8 cellular contexts compared by ENCODE assay signal in genomic region chr6:32175711-32176475, GRCh38. TPM values are rescaled to one million over a fixed set of nuclear protein-coding genes. Genes with fewer than 3 reads are reported as not detected.
DNase-seq lines count a peak whose midpoint lies in the region; ATAC-seq, FAIRE-seq and TF ChIP-seq lines count a peak whose summit lies in the region.

A gene with protein sequence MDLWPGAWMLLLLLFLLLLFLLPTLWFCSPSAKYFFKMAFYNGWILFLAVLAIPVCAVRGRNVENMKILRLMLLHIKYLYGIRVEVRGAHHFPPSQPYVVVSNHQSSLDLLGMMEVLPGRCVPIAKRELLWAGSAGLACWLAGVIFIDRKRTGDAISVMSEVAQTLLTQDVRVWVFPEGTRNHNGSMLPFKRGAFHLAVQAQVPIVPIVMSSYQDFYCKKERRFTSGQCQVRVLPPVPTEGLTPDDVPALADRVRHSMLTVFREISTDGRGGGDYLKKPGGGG (minus strand): TSS chr6:32176084. CDS start chr6:32171496, 4,588 bp downstream.

- 8% methylated on average over 10 of the region's 27 CpGs for WGBS in A549 (ENCODE audit: missing lambda C conversion rate)

- DNase-seq in A549 (ENCODE audit: low read depth in 1 of 2, low spot score in 1 of 2) (peak; percentile 90 to 93), NCI-H69 (lab: John Stamatoyannopoulos, UW) (peak; percentile 97), kidney tubule cell (ENCODE audit: low spot score) (peak; percentile 94)
- peak; percentile 99 for DNase-seq in activated CD4-positive, alpha-beta T cell treated with anti-CD3 and anti-CD28 coated beads, Interleukin-2, amount 10 ng/mL, durations not matched to agents 24 days and 14 days
- peak; percentile 93 to 97 for DNase-seq in stimulated activated CD4-positive, alpha-beta T cell treated with anti-CD3 and anti-CD28 coated beads, Interleukin-15, amount 100 ng/mL, for 48 hours (ENCODE audit: low read depth in 2 of 2)

- H3K4me3 ChIP-seq in A549: peak within 1 kb of the TSS; percentile 100

- CTCF ChIA-PET in A549 (lab: Yijun Ruan, JAX): interaction anchor here (1.1 to 1.4 kb wide), 2 partner anchors 21 to 57 kb away, joined by 3 read pairs; no protein-coding TSS in a partner anchor

- H3K4me2 ChIP-seq in A549: peak within 1 kb of the TSS; percentile 93

- ATAC-seq in A549 (peak; percentile 71 to 79), GM18909 (IDR thresholded peaks at IDR 0.05; ENCODE audit: poor library complexity, unreplicated experiment) (peak; percentile 40), HG03520 (IDR thresholded peaks at IDR 0.05; ENCODE audit: unreplicated experiment) (peak; percentile 37)

- no peak for TF ChIP-seq EP300 in A549 (IDR thresholded peaks at IDR 0.05)

- intact Hi-C loops in activated CD4-positive, alpha-beta T cell treated with anti-CD3 and anti-CD28 coated beads, Interleukin-2, amount 10 ng/mL, durations not matched to agents 24 days and 14 days (cut with micrococcal nuclease): loop anchor here (1.0 to 10.0 kb wide), 7 partner anchors 22 to 1239 kb away; partner anchors contain the start of genes BRD2, CUTA, DXO and HSD17B8

- POLR2A ChIA-PET in A549 (lab: Yijun Ruan, JAX): interaction anchor here (0.5 to 2.5 kb wide), 4 partner anchors 20 to 269 kb away, joined by 3 to 24 read pairs (median 7); partner anchors contain the start of gene ATF6B

- FAIRE-seq in A549 (lab: Jason Lieb, UNC): no peak

- H3K4me3 Mint-ChIP-seq in activated CD4-positive, alpha-beta T cell treated with anti-CD3 and anti-CD28 coated beads, Interleukin-2, amount 10 ng/mL, durations not matched to agents 24 days and 14 days: peak within 1 kb of the TSS; percentile 86

- H3K9me3 ChIP-seq in A549: no peaks in the 10 kb centered on the region

- peaks cover 20% of the 10 kb centered on the region for H3K36me3 Mint-ChIP-seq in activated CD4-positive, alpha-beta T cell treated with anti-CD3 and anti-CD28 coated beads, Interleukin-2, amount 10 ng/mL, durations not matched to agents 24 days and 14 days (ENCODE audit: low read depth)

- H3K27ac Mint-ChIP-seq in activated CD4-positive, alpha-beta T cell treated with anti-CD3 and anti-CD28 coated beads, Interleukin-2, amount 10 ng/mL, durations not matched to agents 24 days and 14 days: peak within 1 kb of the TSS; percentile 95

- TF ChIP-seq RAD21 in A549 (conservative IDR thresholded peaks at IDR 0.05 in 1 of 2, IDR thresholded peaks at IDR 0.05 in 1 of 2): no peak

- H3K27ac ChIP-seq in A549 (peak within 1 kb of the TSS; percentile 97 to 99), cingulate gyrus (ENCODE audit: low read depth, low read length) (peak within 1 kb of the TSS; percentile 99)

- H3K27me3 Mint-ChIP-seq in activated CD4-positive, alpha-beta T cell treated with anti-CD3 and anti-CD28 coated beads, Interleukin-2, amount 10 ng/mL, durations not matched to agents 24 days and 14 days: no peaks in the 10 kb centered on the region

- H3K9me3 Mint-ChIP-seq in activated CD4-positive, alpha-beta T cell treated with anti-CD3 and anti-CD28 coated beads, Interleukin-2, amount 10 ng/mL, durations not matched to agents 24 days and 14 days: no peaks in the 10 kb centered on the region

- peak; percentile 40 for TF ChIP-seq POLR2A in A549 (IDR thresholded peaks at IDR 0.05; ENCODE audit: low read length)

- H3K4me1 ChIP-seq in A549: peaks cover 20% of the 10 kb centered on the region

- H3K4me1 Mint-ChIP-seq in activated CD4-positive, alpha-beta T cell treated with anti-CD3 and anti-CD28 coated beads, Interleukin-2, amount 10 ng/mL, durations not matched to agents 24 days and 14 days: peaks cover 58% of the 10 kb centered on the region

- TF ChIP-seq CTCF in A549 (IDR thresholded peaks at IDR 0.05): no peak

TF ChIP-seq in A549, 52 proteins besides CTCF, POLR2A, EP300 and RAD21 (continues in another document):
- TF ChIP-seq NR3C1 (IDR thresholded peaks at IDR 0.05) (no peak), TFCP2L1 (CRISPR knock-in tag; IDR thresholded peaks at IDR 0.05) (no peak), CHD2 (IDR thresholded peaks at IDR 0.05; ENCODE audit: low read length, partially characterized antibody) (no peak), RNF2 (IDR thresholded peaks at IDR 0.05; ENCODE audit: borderline replicate concordance, low read depth) (no peak), JUN (IDR thresholded peaks at IDR 0.05) (peak; percentile 32 to 56; a peak in 1 of 5 replicates), HDAC2 (IDR thresholded peaks at IDR 0.05) (no peak), BCL3 (IDR thresholded peaks at IDR 0.05) (peak; percentile 37; the same call in 1 of the 3 replicates), SREBF2 (IDR thresholded peaks at IDR 0.05) (no peak), EHF (CRISPR knock-in tag; IDR thresholded peaks at IDR 0.05) (no peak), RARB (CRISPR knock-in tag; IDR thresholded peaks at IDR 0.05) (no peak), TP53 (CRISPR knock-in tag; IDR thresholded peaks at IDR 0.05) (no peak), MAZ (IDR thresholded peaks at IDR 0.05; ENCODE audit: borderline replicate concordance, low read depth, low read length) (no peak), ZNF302 (CRISPR knock-in tag; IDR thresholded peaks at IDR 0.05) (no peak), NFE2L2 (conservative IDR thresholded peaks at IDR 0.05; ENCODE audit: low read length) (no peak), PBX3 (IDR thresholded peaks at IDR 0.05) (peak; percentile 96), GATA3 (IDR thresholded peaks at IDR 0.05; ENCODE audit: borderline replicate concordance) (no peak)
- TF ChIP-seq, protein P1, sequence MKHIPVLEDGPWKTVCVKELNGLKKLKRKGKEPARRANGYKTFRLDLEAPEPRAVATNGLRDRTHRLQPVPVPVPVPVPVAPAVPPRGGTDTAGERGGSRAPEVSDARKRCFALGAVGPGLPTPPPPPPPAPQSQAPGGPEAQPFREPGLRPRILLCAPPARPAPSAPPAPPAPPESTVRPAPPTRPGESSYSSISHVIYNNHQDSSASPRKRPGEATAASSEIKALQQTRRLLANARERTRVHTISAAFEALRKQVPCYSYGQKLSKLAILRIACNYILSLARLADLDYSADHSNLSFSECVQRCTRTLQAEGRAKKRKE (CRISPR knock-in tag; IDR thresholded peaks at IDR 0.05; ENCODE audit: low read depth): no peak
- TF ChIP-seq, protein P2, sequence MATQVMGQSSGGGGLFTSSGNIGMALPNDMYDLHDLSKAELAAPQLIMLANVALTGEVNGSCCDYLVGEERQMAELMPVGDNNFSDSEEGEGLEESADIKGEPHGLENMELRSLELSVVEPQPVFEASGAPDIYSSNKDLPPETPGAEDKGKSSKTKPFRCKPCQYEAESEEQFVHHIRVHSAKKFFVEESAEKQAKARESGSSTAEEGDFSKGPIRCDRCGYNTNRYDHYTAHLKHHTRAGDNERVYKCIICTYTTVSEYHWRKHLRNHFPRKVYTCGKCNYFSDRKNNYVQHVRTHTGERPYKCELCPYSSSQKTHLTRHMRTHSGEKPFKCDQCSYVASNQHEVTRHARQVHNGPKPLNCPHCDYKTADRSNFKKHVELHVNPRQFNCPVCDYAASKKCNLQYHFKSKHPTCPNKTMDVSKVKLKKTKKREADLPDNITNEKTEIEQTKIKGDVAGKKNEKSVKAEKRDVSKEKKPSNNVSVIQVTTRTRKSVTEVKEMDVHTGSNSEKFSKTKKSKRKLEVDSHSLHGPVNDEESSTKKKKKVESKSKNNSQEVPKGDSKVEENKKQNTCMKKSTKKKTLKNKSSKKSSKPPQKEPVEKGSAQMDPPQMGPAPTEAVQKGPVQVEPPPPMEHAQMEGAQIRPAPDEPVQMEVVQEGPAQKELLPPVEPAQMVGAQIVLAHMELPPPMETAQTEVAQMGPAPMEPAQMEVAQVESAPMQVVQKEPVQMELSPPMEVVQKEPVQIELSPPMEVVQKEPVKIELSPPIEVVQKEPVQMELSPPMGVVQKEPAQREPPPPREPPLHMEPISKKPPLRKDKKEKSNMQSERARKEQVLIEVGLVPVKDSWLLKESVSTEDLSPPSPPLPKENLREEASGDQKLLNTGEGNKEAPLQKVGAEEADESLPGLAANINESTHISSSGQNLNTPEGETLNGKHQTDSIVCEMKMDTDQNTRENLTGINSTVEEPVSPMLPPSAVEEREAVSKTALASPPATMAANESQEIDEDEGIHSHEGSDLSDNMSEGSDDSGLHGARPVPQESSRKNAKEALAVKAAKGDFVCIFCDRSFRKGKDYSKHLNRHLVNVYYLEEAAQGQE (IDR thresholded peaks at IDR 0.05): no peak

RNA-seq across cellular contexts. Expression of the gene that starts here (rescaled TPM):
- 40.6 and 50.0 TPM in 2 replicates for polyA plus RNA-seq in A549 (2011; rRNA removed)
- polyA plus RNA-seq in A549 (2012; cell fraction: cytosol; rRNA removed): 47.2 and 63.8 TPM in 2 replicates
- 51.0 and 53.0 TPM in 2 replicates for polyA plus RNA-seq in A549 (2012; cell fraction: nucleus; rRNA removed)
- polyA plus RNA-seq in A549 (2017; fragmentation: RNase III; extraction: RNeasy Plus Mini Kit Qiagen cat#74134 plus additional on column Dnase treatment): 28.7 to 30.0 TPM (median 29.4 TPM) in 3 replicates
- 85.6 and 105 TPM in 2 replicates for polyA minus RNA-seq in A549 (2011; rRNA and poly(A)+ RNA removed)
- 31.4 and 32.6 TPM in 2 replicates for total RNA-seq in activated CD4-positive, alpha-beta T cell treated with anti-CD3 and anti-CD28 coated beads, Interleukin-2, amount 10 ng/mL, durations not matched to agents 24 days and 14 days

Comparison
In these comparisons a context has a peak if more than half of its experiments do, and no peak if none do; other contexts are left out.
1. Peak in every context shown above with its lines: DNase-seq, ATAC-seq, H3K4me3 ChIP-seq and H3K27ac ChIP-seq.